ENCODE assay signal across 12 cellular contexts in genomic region chr5:143166661-143167420, GRCh38.
DNase-seq lines count a peak whose midpoint lies in the region; ATAC-seq and FAIRE-seq lines count a peak whose summit lies in the region.
"Had no signal": no experiment of that assay in that cellular context is flagged by ENCODE, and none has a peak within 500 bp of the region (broad histone marks: within the 10 kb centered on the region; RNA-seq: fewer than 3 reads in every experiment).

No MANE protein-coding gene starts in this region.

- ATAC-seq in HG02943 (IDR thresholded peaks at IDR 0.05; ENCODE audit: low read depth, unreplicated experiment) = peak; percentile 51
- ATAC-seq in stimulated activated effector memory CD8-positive, alpha-beta T cell treated with anti-CD3 and anti-CD28 coated beads, Interleukin-12 subunit alpha, Interleukin-12 subunit beta, amount 100 ng/mL, for 72 hours = no peak
- no peak for ATAC-seq in HG02884 (IDR thresholded peaks at IDR 0.05; ENCODE audit: unreplicated experiment)
- ATAC-seq: activated naive CD4-positive, alpha-beta T cell treated with anti-CD3 and anti-CD28 coated beads, Interleukin-2, amount 50 U/mL, for 72 hours had no signal

- H3K27ac Mint-ChIP-seq in stimulated activated effector memory CD8-positive, alpha-beta T cell treated with anti-CD3 and anti-CD28 coated beads, Interleukin-12 subunit alpha, Interleukin-12 subunit beta, amount 100 ng/mL, for 72 hours = peak overlapping the region; percentile 76
- H3K27ac Mint-ChIP-seq: activated naive CD4-positive, alpha-beta T cell treated with anti-CD3 and anti-CD28 coated beads, Interleukin-2, amount 50 U/mL, for 72 hours had no signal

- H3K9me3 Mint-ChIP-seq in stimulated activated effector memory CD8-positive, alpha-beta T cell treated with anti-CD3 and anti-CD28 coated beads, Interleukin-12 subunit alpha, Interleukin-12 subunit beta, amount 100 ng/mL, for 72 hours = no peaks in the 10 kb centered on the region
- H3K9me3 Mint-ChIP-seq: activated naive CD4-positive, alpha-beta T cell treated with anti-CD3 and anti-CD28 coated beads, Interleukin-2, amount 50 U/mL, for 72 hours; CD8-positive, alpha-beta memory T cell had no signal

- DNase-seq in GM19239 (ENCODE audit: insufficient read length, low spot score) (peak; percentile 18), RPMI8226 (peak; percentile 97), GM19238 (ENCODE audit: insufficient read length, low spot score) (no peak), activated gamma-delta T cell (lab: John Stamatoyannopoulos, UW) (no peak)
- DNase-seq in stimulated activated effector memory CD8-positive, alpha-beta T cell treated with anti-CD3 and anti-CD28 coated beads, Interleukin-12 subunit alpha, Interleukin-12 subunit beta, amount 100 ng/mL, for 72 hours (ENCODE audit: low spot score in 2 of 2) = no peak
- no peak for DNase-seq in effector CD4-positive, alpha-beta T cell
- DNase-seq: CD8-positive, alpha-beta memory T cell; central memory CD4-positive, alpha-beta T cell; lower lobe of right lung had no signal

- no peak overlapping the region for H3K4me3 Mint-ChIP-seq in stimulated activated effector memory CD8-positive, alpha-beta T cell treated with anti-CD3 and anti-CD28 coated beads, Interleukin-12 subunit alpha, Interleukin-12 subunit beta, amount 100 ng/mL, for 72 hours
- H3K4me3 Mint-ChIP-seq: CD8-positive, alpha-beta memory T cell had no signal

- peaks cover 12% of the 10 kb centered on the region for H3K36me3 Mint-ChIP-seq in stimulated activated effector memory CD8-positive, alpha-beta T cell treated with anti-CD3 and anti-CD28 coated beads, Interleukin-12 subunit alpha, Interleukin-12 subunit beta, amount 100 ng/mL, for 72 hours

- FAIRE-seq in GM19239 (lab: Jason Lieb, UNC) = peak; percentile 84

- peaks cover 13% of the 10 kb centered on the region for H3K4me1 Mint-ChIP-seq in stimulated activated effector memory CD8-positive, alpha-beta T cell treated with anti-CD3 and anti-CD28 coated beads, Interleukin-12 subunit alpha, Interleukin-12 subunit beta, amount 100 ng/mL, for 72 hours

Comparison
In these comparisons a context has a peak if more than half of its experiments do, and no peak if none do; other contexts are left out.
1. DNase-seq: peak in GM19239 (single experiment) and RPMI8226 (single experiment); none in stimulated activated effector memory CD8-positive, alpha-beta T cell treated with anti-CD3 and anti-CD28 coated beads, Interleukin-12 subunit alpha, Interleukin-12 subunit beta, amount 100 ng/mL, for 72 hours (0 of 2), effector CD4-positive, alpha-beta T cell (single experiment), GM19238 (single experiment) and activated gamma-delta T cell (single experiment).